21 cellular contexts compared by ENCODE assay signal in genomic region chr1:162694911-162695310, GRCh38.
A peak's percentile ranks its signal among the peaks of the same experiment; 100 is the strongest.
DNase-seq lines count a peak whose midpoint lies in the region; ATAC-seq, FAIRE-seq and TF ChIP-seq lines count a peak whose summit lies in the region.
"Had no signal": no experiment of that assay in that cellular context is flagged by ENCODE, and none has a peak within 500 bp of the region (broad histone marks: within the 10 kb centered on the region; RNA-seq: fewer than 3 reads in every experiment).

No MANE protein-coding gene starts in this region.

- H3K4me1 ChIP-seq in right atrium auricular region (peaks cover 0 to 56% of the 10 kb centered on the region in 2 donors), right cardiac atrium (ENCODE audit: control insufficient read depth, insufficient read depth, low read length) (peaks cover 25% of the 10 kb centered on the region), gastrocnemius medialis (peaks cover 19 to 36% of the 10 kb centered on the region in 2 donors)

- DNase-seq in right atrium auricular region (ENCODE audit: low spot score) (no peak), right cardiac atrium (no peak), glutamatergic neuron (no peak), gastrocnemius medialis (no peak), germinal center (ENCODE audit: low spot score) (no peak), GM19239 (ENCODE audit: insufficient read length, low spot score) (no peak), NCI-H524 treated with DMSO at 0.1 percent for 48 hours (lab: John Stamatoyannopoulos, UW) (no peak)
- no peak for DNase-seq in effector memory CD8-positive, alpha-beta T cell
- DNase-seq: 8988T; BE2C; CD4-positive, CD25-positive, alpha-beta regulatory T cell; COR-L47; DMS 273 treated with DMSO at 0.1 percent for 48 hours; GDM1; HCEC 1CT; NCI-H1092 treated with DMSO at 0.1 percent for 48 hours; NCI-H2081; NCI-H2171 treated with DMSO at 0.1 percent for 48 hours; NCI-H748 treated with DMSO at 0.1 percent for 48 hours; OCI-M1; SHP77 had no signal

- no peak overlapping the region for H3K4me3 Mint-ChIP-seq in glutamatergic neuron (ENCODE audit: unreplicated experiment)
- H3K4me3 Mint-ChIP-seq in effector memory CD8-positive, alpha-beta T cell = no peak overlapping the region
- H3K4me3 Mint-ChIP-seq: CD4-positive, CD25-positive, alpha-beta regulatory T cell had no signal

- FAIRE-seq in GM19239 (lab: Jason Lieb, UNC) = no peak

- no peak for TF ChIP-seq CTCF in right atrium auricular region (IDR thresholded peaks at IDR 0.05)
- no peak for TF ChIP-seq CTCF in glutamatergic neuron (IDR thresholded peaks at IDR 0.05; ENCODE audit: partially characterized antibody, unreplicated experiment)
- TF ChIP-seq CTCF in gastrocnemius medialis (IDR thresholded peaks at IDR 0.05 in 4 of 5, conservative IDR thresholded peaks at IDR 0.05 in 1 of 5) = no peak

- no peaks in the 10 kb centered on the region for H3K27me3 ChIP-seq in right atrium auricular region
- no peaks in the 10 kb centered on the region for H3K27me3 ChIP-seq in right cardiac atrium (ENCODE audit: control insufficient read depth, insufficient read depth)
- H3K27me3 ChIP-seq in gastrocnemius medialis = no peaks in the 10 kb centered on the region
- H3K27me3 ChIP-seq: BE2C had no signal

- H3K9me3 ChIP-seq in right atrium auricular region (no peaks in the 10 kb centered on the region), right cardiac atrium (ENCODE audit: control insufficient read depth, low read length) (no peaks in the 10 kb centered on the region), gastrocnemius medialis (no peaks in the 10 kb centered on the region)
- H3K9me3 ChIP-seq: BE2C had no signal

- H3K27me3 Mint-ChIP-seq in glutamatergic neuron (ENCODE audit: unreplicated experiment) = peaks cover 2% of the 10 kb centered on the region
- H3K27me3 Mint-ChIP-seq in effector memory CD8-positive, alpha-beta T cell = peaks cover 9 to 11% of the 10 kb centered on the region in 2 donors

- no peak overlapping the region for H3K4me3 ChIP-seq in right atrium auricular region
- H3K4me3 ChIP-seq in right cardiac atrium (ENCODE audit: low read length) = no peak overlapping the region
- no peak overlapping the region for H3K4me3 ChIP-seq in gastrocnemius medialis

- peaks cover 5% of the 10 kb centered on the region for H3K9me3 Mint-ChIP-seq in glutamatergic neuron (ENCODE audit: unreplicated experiment)
- no peaks in the 10 kb centered on the region for H3K9me3 Mint-ChIP-seq in effector memory CD8-positive, alpha-beta T cell
- H3K9me3 Mint-ChIP-seq: CD4-positive, CD25-positive, alpha-beta regulatory T cell had no signal

- peaks cover 39% of the 10 kb centered on the region for H3K4me1 Mint-ChIP-seq in glutamatergic neuron (ENCODE audit: low read depth, unreplicated experiment)
- H3K4me1 Mint-ChIP-seq in effector memory CD8-positive, alpha-beta T cell (ENCODE audit: low read depth in 2 of 2) = no peaks in the 10 kb centered on the region
- H3K4me1 Mint-ChIP-seq: CD4-positive, CD25-positive, alpha-beta regulatory T cell had no signal

- 77% methylated on average over 4 of the region's 4 CpGs for WGBS in right cardiac atrium

- H3K27ac Mint-ChIP-seq in glutamatergic neuron (ENCODE audit: unreplicated experiment) = peak overlapping the region; percentile 98
- no peak overlapping the region for H3K27ac Mint-ChIP-seq in effector memory CD8-positive, alpha-beta T cell
- H3K27ac Mint-ChIP-seq: CD4-positive, CD25-positive, alpha-beta regulatory T cell had no signal

- H3K36me3 ChIP-seq in right atrium auricular region (no peaks in the 10 kb centered on the region), gastrocnemius medialis (no peaks in the 10 kb centered on the region)
- H3K36me3 ChIP-seq: BE2C had no signal

- H3K36me3 Mint-ChIP-seq in glutamatergic neuron (ENCODE audit: unreplicated experiment) = no peaks in the 10 kb centered on the region
- no peaks in the 10 kb centered on the region for H3K36me3 Mint-ChIP-seq in effector memory CD8-positive, alpha-beta T cell (ENCODE audit: insufficient read depth)
- H3K36me3 Mint-ChIP-seq: CD4-positive, CD25-positive, alpha-beta regulatory T cell had no signal

- ATAC-seq in right cardiac atrium (no peak), gastrocnemius medialis (no peak)
- no peak for ATAC-seq in effector memory CD8-positive, alpha-beta T cell (replicated peaks)

- in situ Hi-C loops in gastrocnemius medialis (cut with MboI; ENCODE audit: low sequenced_read_pairs in 4 of 4) = no loop called here

- H3K27ac ChIP-seq in right atrium auricular region (peak overlapping the region; percentile 79 to 89), right cardiac atrium (ENCODE audit: low read length) (no peak overlapping the region), gastrocnemius medialis (peak overlapping the region in 3 of 4 donors; percentile 67 to 70 (median 68))

- TF ChIP-seq POLR2A in gastrocnemius medialis (IDR thresholded peaks at IDR 0.05) = no peak

- intact Hi-C loops in right cardiac atrium (cut with DNase I) = no loop called here
- intact Hi-C loops in gastrocnemius medialis (cut with DNase I; ENCODE audit: low total_unique reads) = loop anchor here (5.0 kb wide), 1 partner anchor 63 kb away; the partner anchor contains the start of gene DDR2
